ENCODE assay signal across 22 cellular contexts in genomic region chr15:74710349-74711094, GRCh38. TPM values are rescaled to one million over a fixed set of nuclear protein-coding genes. Genes with fewer than 3 reads are reported as not detected.
A peak's percentile ranks its signal among the peaks of the same experiment; 100 is the strongest.
DNase-seq lines count a peak whose midpoint lies in the region; TF ChIP-seq lines count a peak whose summit lies in the region.
"Had no signal": no experiment of that assay in that cellular context is flagged by ENCODE, and none has a peak within 500 bp of the region (broad histone marks: within the 10 kb centered on the region; RNA-seq: fewer than 3 reads in every experiment).

No MANE protein-coding gene starts in this region.

- H3K36me3 Mint-ChIP-seq in CD14-positive monocyte, result no peaks in the 10 kb centered on the region
- H3K36me3 Mint-ChIP-seq in dendritic cell treated with granulocyte-macrophage colony-stimulating factor and Interleukin-4, amounts not matched to agents 40 ng/mL and 50 ng/mL, for 4 days (ENCODE audit: low read depth), result no peaks in the 10 kb centered on the region

- H3K4ac ChIP-seq in neuronal stem cell (ENCODE audit: low read length), result no peak overlapping the region

- H3K4me2 ChIP-seq in neuronal stem cell (ENCODE audit: insufficient read depth, low read length, poor library complexity, severe bottlenecking), result no peak overlapping the region

- no peak overlapping the region for H3K9ac ChIP-seq in neuronal stem cell (ENCODE audit: low read depth, low read length, poor library complexity)

- no peaks in the 10 kb centered on the region for H3K36me3 ChIP-seq in neuronal stem cell (replicated peaks in 1 of 2; ENCODE audit: control insufficient read depth in 2 of 2, insufficient read depth in 2 of 2, low read length in 2 of 2)

- no peak overlapping the region for H2AK5ac ChIP-seq in neuronal stem cell (ENCODE audit: low read depth, low read length)

- H3K27me3 Mint-ChIP-seq in CD14-positive monocyte (ENCODE audit: low read depth in 3 of 3), result peaks cover 1 to 4% (median 2%) of the 10 kb centered on the region in 3 donors
- peaks cover 1% of the 10 kb centered on the region for H3K27me3 Mint-ChIP-seq in dendritic cell treated with granulocyte-macrophage colony-stimulating factor and Interleukin-4, amounts not matched to agents 40 ng/mL and 50 ng/mL, for 4 days

- peak overlapping the region in 1 of 2 donors; percentile 39 for H3K4me3 Mint-ChIP-seq in CD14-positive monocyte
- H3K4me3 Mint-ChIP-seq in dendritic cell treated with granulocyte-macrophage colony-stimulating factor and Interleukin-4, amounts not matched to agents 40 ng/mL and 50 ng/mL, for 4 days, result no peak overlapping the region
- H3K4me3 Mint-ChIP-seq: HFFc6 had no signal

- peak; percentile 42 for DNase-seq in activated CD8-positive, alpha-beta memory T cell treated with anti-CD3 and anti-CD28 coated beads for 24 hours
- no peak for DNase-seq in activated CD8-positive, alpha-beta memory T cell treated with anti-CD3 and anti-CD28 coated beads, Interleukin-2, amount 50 U/mL, for 4 hours
- DNase-seq in CD14-positive monocyte (ENCODE audit: low spot score) (no peak), neuronal stem cell (ENCODE audit: low spot score) (no peak), middle frontal gyrus (ENCODE audit: extremely low spot score, low spot score) (no peak), NCI-H510A treated with DMSO at 0.1 percent for 48 hours (lab: John Stamatoyannopoulos, UW) (no peak), GOT3 (lab: John Stamatoyannopoulos, UW) (no peak)
- DNase-seq: COR-L47, DMS 273 treated with DMSO at 0.1 percent for 48 hours, DND-41, H7, HFFc6, KG1, MV-4-11, NCI-H1694 treated with DMSO at 0.1 percent for 48 hours, NCI-H2107, NCI-H510A, NCI-H774, RPMI8226, SHP77 treated with DMSO at 0.1 percent for 48 hours had no signal

- H3K27ac Mint-ChIP-seq in CD14-positive monocyte, result peak overlapping the region; percentile 73 to 92 (median 90)
- peak overlapping the region; percentile 33 for H3K27ac Mint-ChIP-seq in dendritic cell treated with granulocyte-macrophage colony-stimulating factor and Interleukin-4, amounts not matched to agents 40 ng/mL and 50 ng/mL, for 4 days
- H3K27ac Mint-ChIP-seq: HFFc6 had no signal

- no peaks in the 10 kb centered on the region for H3K9me3 ChIP-seq in neuronal stem cell (replicated peaks in 1 of 2; ENCODE audit: control insufficient read depth in 2 of 2, insufficient read depth in 1 of 2, low read depth in 1 of 2, low read length in 2 of 2)

- H3K27ac ChIP-seq in neuronal stem cell (replicated peaks; ENCODE audit: low read length), result no peak overlapping the region

- H4K91ac ChIP-seq in neuronal stem cell (ENCODE audit: low read depth, low read length, poor library complexity), result no peak overlapping the region

- H3K4me1 ChIP-seq in neuronal stem cell (ENCODE audit: control insufficient read depth in 2 of 2, insufficient read depth in 1 of 2, low read depth in 1 of 2, low read length in 2 of 2), result no peaks in the 10 kb centered on the region

- H2BK15ac ChIP-seq in neuronal stem cell (ENCODE audit: low read length), result no peak overlapping the region

- H2BK12ac ChIP-seq in neuronal stem cell (ENCODE audit: low read length), result no peak overlapping the region

- H2BK120ac ChIP-seq in neuronal stem cell (ENCODE audit: low read depth, low read length), result no peak overlapping the region

- H3K14ac ChIP-seq in neuronal stem cell (ENCODE audit: low read length), result no peak overlapping the region

- H3K18ac ChIP-seq in neuronal stem cell (ENCODE audit: low read length), result no peak overlapping the region

- H3K9me3 Mint-ChIP-seq in CD14-positive monocyte, result peaks cover 0 to 5% (median 3%) of the 10 kb centered on the region in 7 donors
- peaks cover 7% of the 10 kb centered on the region for H3K9me3 Mint-ChIP-seq in dendritic cell treated with granulocyte-macrophage colony-stimulating factor and Interleukin-4, amounts not matched to agents 40 ng/mL and 50 ng/mL, for 4 days
- H3K9me3 Mint-ChIP-seq: HFFc6 had no signal

- H3K4me3 ChIP-seq in neuronal stem cell (ENCODE audit: low read length in 2 of 2), result no peak overlapping the region

- no peak overlapping the region for H2BK5ac ChIP-seq in neuronal stem cell (ENCODE audit: low read length)

- no peak for TF ChIP-seq CTCF in CD14-positive monocyte (IDR thresholded peaks at IDR 0.05)

- peaks cover 58% of the 10 kb centered on the region for H3K4me1 Mint-ChIP-seq in CD14-positive monocyte
- peaks cover 52% of the 10 kb centered on the region for H3K4me1 Mint-ChIP-seq in dendritic cell treated with granulocyte-macrophage colony-stimulating factor and Interleukin-4, amounts not matched to agents 40 ng/mL and 50 ng/mL, for 4 days (ENCODE audit: low read depth)

- peak overlapping the region; percentile 11 for H2AFZ ChIP-seq in neuronal stem cell (ENCODE audit: low read length)

- WGBS in neuronal stem cell (ENCODE audit: extremely low coverage in 2 of 2, insufficient read length in 2 of 2, insufficient replicate concordance in 1 of 2), 2 donors, result no CpG with 5 or more reads among the region's 3 CpGs

- intact Hi-C loops in CD14-positive monocyte (cut with micrococcal nuclease), result no loop called here
- intact Hi-C loops in dendritic cell treated with granulocyte-macrophage colony-stimulating factor and Interleukin-4, amounts not matched to agents 40 ng/mL and 50 ng/mL, for 4 days (cut with micrococcal nuclease), result no loop called here

- H3K23ac ChIP-seq in neuronal stem cell (ENCODE audit: low read depth, low read length, poor library complexity), result no peak overlapping the region

- H3K79me1 ChIP-seq in neuronal stem cell (ENCODE audit: low read depth, low read length), result no peaks in the 10 kb centered on the region

- H3K27me3 ChIP-seq in neuronal stem cell (ENCODE audit: control insufficient read depth in 3 of 3, insufficient read depth in 3 of 3, low read depth in 1 of 3, low read length in 3 of 3), result peaks cover 0 to 28% (median 1%) of the 10 kb centered on the region in 3 experiments

- no peak overlapping the region for H4K8ac ChIP-seq in neuronal stem cell (ENCODE audit: low read depth, low read length)

RNA-seq across cellular contexts. Expression of gene EDC3, which starts 14.7 kb away (rescaled TPM):
- 10 to 100 TPM; 10.0 to 10.5 TPM for polyA plus RNA-seq in CD14-positive monocyte
- 31.9 TPM for polyA plus RNA-seq in neuronal stem cell (2013, experiment 1 of 2)
- polyA plus RNA-seq in neuronal stem cell (2013, experiment 2 of 2), result 30.1 TPM

RNA-seq across cellular contexts. Expression of gene CYP1A1, which starts 14.8 kb away (rescaled TPM):
- not detected for polyA plus RNA-seq in CD14-positive monocyte
- polyA plus RNA-seq in neuronal stem cell (2013, experiment 1 of 2), result 0.56 TPM
- 0.33 TPM for polyA plus RNA-seq in neuronal stem cell (2013, experiment 2 of 2)
- polyA plus RNA-seq: BJ had no signal

RNA-seq across cellular contexts. Expression of gene CYP1A2, which starts 38.1 kb away (rescaled TPM):
- polyA plus RNA-seq in CD14-positive monocyte, result not detected
- polyA plus RNA-seq in neuronal stem cell (2013, experiment 1 of 2), result not detected
- not detected for polyA plus RNA-seq in neuronal stem cell (2013, experiment 2 of 2)
- polyA plus RNA-seq: BJ had no signal
